Comparison of ENCODE assay signal across 8 cellular contexts in the genomic region with DNA sequence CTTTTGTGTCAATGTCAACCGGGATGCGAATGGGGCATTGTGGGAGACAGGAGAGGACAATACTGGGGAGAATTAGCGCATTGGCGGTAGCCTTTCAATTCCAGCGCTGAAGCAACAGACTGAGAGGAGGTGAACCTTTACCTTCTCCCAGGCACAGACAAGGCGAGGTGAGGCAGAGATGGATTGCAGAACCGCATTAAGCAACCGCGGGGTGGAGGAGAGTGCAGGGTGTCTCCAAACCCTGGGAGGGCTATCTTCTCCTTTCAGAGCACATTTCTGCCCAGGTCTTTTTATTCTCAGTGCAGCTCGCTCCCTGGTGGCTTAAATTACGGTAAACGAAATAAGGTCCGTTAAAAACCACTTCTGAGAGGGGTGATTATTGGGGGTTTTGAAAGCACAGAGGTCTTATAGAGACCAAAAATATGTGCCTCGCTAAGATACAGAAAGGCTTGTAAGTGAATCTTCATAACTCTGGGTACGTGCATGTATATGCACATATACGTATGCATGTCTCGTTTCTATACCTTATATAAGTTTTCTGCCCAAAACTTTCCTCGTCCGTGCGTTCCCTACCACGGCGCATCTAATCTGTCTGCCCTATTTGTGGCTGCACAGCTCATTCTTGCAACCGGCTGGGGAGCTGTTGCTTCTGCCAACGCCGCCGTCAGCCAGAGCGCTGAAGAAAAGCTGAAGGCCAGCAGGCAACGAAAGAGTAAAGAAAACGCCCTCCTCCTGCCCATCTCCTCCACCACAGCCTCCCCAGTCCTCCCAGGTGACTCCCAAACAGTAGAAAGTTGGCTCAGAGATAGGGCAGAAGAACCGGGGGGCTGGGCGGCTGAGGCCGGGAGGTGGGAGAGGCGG. TPM values are rescaled to one million over a fixed set of nuclear protein-coding genes. Genes with fewer than 3 reads are reported as not detected.
DNase-seq lines count a peak whose midpoint lies in the region; ATAC-seq and TF ChIP-seq lines count a peak whose summit lies in the region.

No MANE protein-coding gene starts in this region.

- H3K27me3 Mint-ChIP-seq in CD8-positive, alpha-beta T cell (ENCODE audit: low read depth): peaks cover 24% of the 10 kb centered on the region

- peak overlapping the region; percentile 39 for H2AFZ ChIP-seq in parathyroid adenoma

- H3K9me3 ChIP-seq in parathyroid adenoma (ENCODE audit: control insufficient read depth, low read length): no peaks in the 10 kb centered on the region
- H3K9me3 ChIP-seq in CD8-positive, alpha-beta T cell (ENCODE audit: low read length): no peaks in the 10 kb centered on the region

- H3K4me1 ChIP-seq in foreskin keratinocyte (no peaks in the 10 kb centered on the region), parathyroid adenoma (no peaks in the 10 kb centered on the region)
- H3K4me1 ChIP-seq in CD8-positive, alpha-beta T cell (ENCODE audit: insufficient read depth, low read length): no peaks in the 10 kb centered on the region

- no peak overlapping the region for H3K9ac ChIP-seq in parathyroid adenoma

- no peaks in the 10 kb centered on the region for H3K36me3 ChIP-seq in parathyroid adenoma (ENCODE audit: control insufficient read depth, insufficient read depth, low read length)
- H3K36me3 ChIP-seq in CD8-positive, alpha-beta T cell (ENCODE audit: insufficient read depth, low read length): no peaks in the 10 kb centered on the region

- no peaks in the 10 kb centered on the region for H3K9me3 Mint-ChIP-seq in CD8-positive, alpha-beta T cell

- H3K4me3 Mint-ChIP-seq in CD8-positive, alpha-beta T cell: no peak overlapping the region

- H3K27ac ChIP-seq in foreskin keratinocyte (no peak overlapping the region), parathyroid adenoma (no peak overlapping the region)
- H3K27ac ChIP-seq in CD8-positive, alpha-beta T cell (ENCODE audit: low read depth, low read length): no peak overlapping the region

- peak; percentile 9 for DNase-seq in GM13976 (ENCODE audit: low spot score)
- DNase-seq in NCI-H748 (lab: John Stamatoyannopoulos, UW; ENCODE audit: unreplicated experiment): peak; percentile 67
- DNase-seq in foreskin keratinocyte: peak in 1 of 2 donors; percentile 12
- no peak for DNase-seq in NCI-H2171 treated with DMSO at 0.1 percent for 48 hours (lab: John Stamatoyannopoulos, UW)
- DNase-seq in CD8-positive, alpha-beta T cell: no peak
- no peak for DNase-seq in activated CD8-positive, alpha-beta memory T cell treated with anti-CD3 and anti-CD28 coated beads, Interleukin-2, amount 50 U/mL, for 4 hours

- TF ChIP-seq CTCF in GM13976 (IDR thresholded peaks at IDR 0.05; ENCODE audit: borderline replicate concordance, control extremely low read depth, extremely low read depth, insufficient read depth, missing control alignments) (no peak), foreskin keratinocyte (conservative IDR thresholded peaks at IDR 0.05) (no peak), parathyroid adenoma (IDR thresholded peaks at IDR 0.05) (no peak)
- no peak for TF ChIP-seq CTCF in CD8-positive, alpha-beta T cell (IDR thresholded peaks at IDR 0.05)

- CTCF ChIA-PET in CD8-positive, alpha-beta T cell (lab: Charles Lee): no interaction called here

- POLR2A ChIA-PET in CD8-positive, alpha-beta T cell (lab: Charles Lee): no interaction called here

- no peaks in the 10 kb centered on the region for H3K79me2 ChIP-seq in parathyroid adenoma

- peak overlapping the region; percentile 39 for H3K4me3 ChIP-seq in parathyroid adenoma (ENCODE audit: low read depth, low read length)
- no peak overlapping the region for H3K4me3 ChIP-seq in CD8-positive, alpha-beta T cell (ENCODE audit: low read depth, low read length)

- peaks cover 2% of the 10 kb centered on the region for H3K4me1 Mint-ChIP-seq in CD8-positive, alpha-beta T cell (ENCODE audit: low read depth)

- intact Hi-C loops in CD8-positive, alpha-beta T cell (cut with DNase I, micrococcal nuclease): no loop called here

- in situ Hi-C loops in GM13976 (cut with MboI; ENCODE audit: low sequenced_read_pairs, unreplicated experiment): no loop called here

- peak overlapping the region; percentile 78 for H3K4me2 ChIP-seq in parathyroid adenoma (ENCODE audit: low read length)

- ATAC-seq in foreskin keratinocyte (peak; percentile 54), GM19467 (IDR thresholded peaks at IDR 0.05; ENCODE audit: unreplicated experiment) (no peak)
- no peak for ATAC-seq in CD8-positive, alpha-beta T cell

- H3K36me3 Mint-ChIP-seq in CD8-positive, alpha-beta T cell: no peaks in the 10 kb centered on the region

- peaks cover 96% of the 10 kb centered on the region for H3K27me3 ChIP-seq in foreskin keratinocyte
- peaks cover 5% of the 10 kb centered on the region for H3K27me3 ChIP-seq in parathyroid adenoma (ENCODE audit: control insufficient read depth, insufficient read depth, low read length)
- no peaks in the 10 kb centered on the region for H3K27me3 ChIP-seq in CD8-positive, alpha-beta T cell (ENCODE audit: insufficient read depth, low read length)

- no peak overlapping the region for H3K27ac Mint-ChIP-seq in CD8-positive, alpha-beta T cell

RNA-seq across cellular contexts. Expression of a gene that starts 0.9 kb away (rescaled TPM):
- total RNA-seq in foreskin keratinocyte: not detected in 2 replicates
- polyA plus RNA-seq in foreskin keratinocyte: not detected in 2 replicates
- not detected for total RNA-seq in CD8-positive, alpha-beta T cell

RNA-seq across cellular contexts. Expression of a gene that starts 37.0 kb away (rescaled TPM):
- not detected in 2 replicates for total RNA-seq in foreskin keratinocyte
- polyA plus RNA-seq in foreskin keratinocyte: not detected in 2 replicates
- not detected for total RNA-seq in CD8-positive, alpha-beta T cell

Comparison
In these comparisons a context has a peak if more than half of its experiments do, and no peak if none do; other contexts are left out.
1. DNase-seq: peak in GM13976 (single experiment) and NCI-H748 (single experiment); none in NCI-H2171 treated with DMSO at 0.1 percent for 48 hours (single experiment), CD8-positive, alpha-beta T cell (0 of 7) and activated CD8-positive, alpha-beta memory T cell treated with anti-CD3 and anti-CD28 coated beads, Interleukin-2, amount 50 U/mL, for 4 hours (single experiment).